ENCODE assay signal across 2 cellular contexts in genomic region chrX:36583674-36584073, GRCh38.
TF ChIP-seq lines count a peak whose summit lies in the region.

No MANE protein-coding gene starts in this region.

TF ChIP-seq in IMR-90, 13 proteins besides CTCF, POLR2A, EP300 and RAD21:
- no peak for TF ChIP-seq MXI1 (IDR thresholded peaks at IDR 0.05; ENCODE audit: borderline replicate concordance, low read depth, low read length)
- no peak for TF ChIP-seq BHLHE40 (IDR thresholded peaks at IDR 0.05; ENCODE audit: low read depth, low read length)
- no peak for TF ChIP-seq MAFK (IDR thresholded peaks at IDR 0.05; ENCODE audit: low read depth, low read length)
- no peak for TF ChIP-seq FOS (IDR thresholded peaks at IDR 0.05; ENCODE audit: low read depth, low read length)
- no peak for TF ChIP-seq ELK1 (IDR thresholded peaks at IDR 0.05; ENCODE audit: borderline replicate concordance, low read depth, low read length)
- no peak for TF ChIP-seq SMC3 (IDR thresholded peaks at IDR 0.05; ENCODE audit: low read depth, low read length)
- TF ChIP-seq CHD1 (IDR thresholded peaks at IDR 0.05; ENCODE audit: low read depth, low read length): no peak
- no peak for TF ChIP-seq MAZ (IDR thresholded peaks at IDR 0.05; ENCODE audit: borderline replicate concordance, low read depth, low read length)
- TF ChIP-seq RFX5 (IDR thresholded peaks at IDR 0.05; ENCODE audit: low read depth, low read length): no peak

TF ChIP-seq in H1, 55 proteins besides CTCF, POLR2A, EP300 and RAD21:
- no peak for TF ChIP-seq BCL11A (IDR thresholded peaks at IDR 0.05; ENCODE audit: low read depth in 2 of 2, low read length in 2 of 2)
